ENCODE assay signal across 9 cellular contexts in the genomic region with DNA sequence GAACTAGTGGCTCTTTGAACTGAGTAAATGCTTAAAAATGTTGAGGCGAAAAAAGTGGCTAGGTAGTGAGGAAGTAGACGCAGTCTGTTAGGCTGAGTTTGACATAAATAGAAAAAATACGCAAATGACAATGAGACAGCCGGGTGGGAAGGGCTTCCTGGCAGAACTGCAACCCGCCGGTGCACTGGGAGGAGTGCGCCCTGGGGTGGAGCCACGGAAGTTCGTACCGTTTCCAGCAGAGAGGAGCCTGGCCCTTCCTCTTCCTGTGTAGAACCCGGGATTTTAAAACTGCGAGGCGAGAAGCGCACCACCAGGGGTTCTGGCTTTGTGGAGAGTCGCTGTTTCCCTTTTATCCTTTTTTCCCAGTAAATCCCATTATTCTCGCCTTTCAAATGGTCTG.
A peak's percentile ranks its signal among the peaks of the same experiment; 100 is the strongest.
DNase-seq lines count a peak whose midpoint lies in the region; ATAC-seq and TF ChIP-seq lines count a peak whose summit lies in the region.
"Had no signal": no experiment of that assay in that cellular context is flagged by ENCODE, and none has a peak within 500 bp of the region (broad histone marks: within the 10 kb centered on the region; RNA-seq: fewer than 3 reads in every experiment).

No MANE protein-coding gene starts in this region.

- intact Hi-C loops in PC-9 (cut with micrococcal nuclease; ENCODE audit: unreplicated experiment) = no loop called here
- intact Hi-C loops in tibial artery (cut with DNase I; ENCODE audit: low total_unique reads) = no loop called here

- peak; percentile 80 for ATAC-seq in GM18498 (IDR thresholded peaks at IDR 0.05; ENCODE audit: unreplicated experiment)

- peaks cover 15 to 18% of the 10 kb centered on the region in 2 experiments for H3K4me1 Mint-ChIP-seq in H9

- H2AFZ ChIP-seq in H9 (ENCODE audit: low read length) = peak overlapping the region; percentile 3
- peak overlapping the region; percentile 72; the same call in 1 of the 2 replicates for H2AFZ ChIP-seq in PC-9

- no peak overlapping the region for H4K91ac ChIP-seq in H9 (ENCODE audit: insufficient read length, low read depth, low read length)

- no peak overlapping the region for H3K14ac ChIP-seq in H9 (ENCODE audit: insufficient read depth, low read length)

- no peak overlapping the region for H3K4ac ChIP-seq in H9 (ENCODE audit: low read depth, low read length)

- no TSS peak for BruUV-seq in PC-9 (replicated peaks; lab: Mats Ljungman, UMichigan)

- POLR2A ChIA-PET in PC-9 (lab: Charles Lee; ENCODE audit: unreplicated experiment) = no interaction called here

- H3K4me1 ChIP-seq in H9 (ENCODE audit: insufficient read depth, low read length) (no peaks in the 10 kb centered on the region), PC-9 (replicated peaks; ENCODE audit: insufficient read depth) (0 out of 2 replicates have a peak, but pooled peaks cover 8% of the 10 kb centered on the region), tibial artery (no peaks in the 10 kb centered on the region)
- H3K4me1 ChIP-seq: lower lobe of right lung had no signal

- H3K27ac ChIP-seq in H9 (ENCODE audit: insufficient read length, low read depth, low read length) (no peak overlapping the region), PC-9 (no peak overlapping the region), tibial artery (no peak overlapping the region)
- H3K27ac ChIP-seq: lower lobe of right lung had no signal

- H3F3A ChIP-seq in PC-9 (ENCODE audit: insufficient read depth, low read depth) = no peaks in the 10 kb centered on the region

- no peak overlapping the region for H3K9ac ChIP-seq in H9 (ENCODE audit: extremely low read depth, insufficient read length, low read length)

- H3K9me3 ChIP-seq in H9 (ENCODE audit: control insufficient read depth, low read depth, low read length) = no peaks in the 10 kb centered on the region
- H3K9me3 ChIP-seq in PC-9 (ENCODE audit: insufficient read depth, low read depth) = no peaks in the 10 kb centered on the region; the same call in 1 of the 2 replicates
- no peaks in the 10 kb centered on the region for H3K9me3 ChIP-seq in tibial artery
- H3K9me3 ChIP-seq: lower lobe of right lung had no signal

- H3K23me2 ChIP-seq in H9 (ENCODE audit: insufficient read length, low read depth, low read length, poor library complexity, severe bottlenecking) = no peaks in the 10 kb centered on the region

- no peaks in the 10 kb centered on the region for H3K27me3 Mint-ChIP-seq in H9 (ENCODE audit: low read depth)

- H4K20me1 ChIP-seq in H9 (ENCODE audit: control insufficient read depth, insufficient read depth, insufficient read length) (no peaks in the 10 kb centered on the region), PC-9 (ENCODE audit: insufficient read depth) (no peaks in the 10 kb centered on the region)

- no peak overlapping the region for H4K5ac ChIP-seq in H9 (ENCODE audit: insufficient read length, low read depth, low read length)

- no peak overlapping the region for H3K56ac ChIP-seq in H9 (ENCODE audit: insufficient read length, low read depth, low read length)

- no peak overlapping the region for H2BK20ac ChIP-seq in H9 (ENCODE audit: low read depth, low read length, poor library complexity, severe bottlenecking)

- no peak overlapping the region for H3T11ph ChIP-seq in H9 (ENCODE audit: low read length)

- H3K79me2 ChIP-seq in H9 (ENCODE audit: insufficient read depth, low read length) = no peaks in the 10 kb centered on the region
- no peaks in the 10 kb centered on the region for H3K79me2 ChIP-seq in PC-9 (ENCODE audit: low read depth)

- no peak overlapping the region for H3K18ac ChIP-seq in H9 (ENCODE audit: insufficient read length, low read depth, low read length)

- peak; percentile 43; the same call in 1 of the 3 replicates for TF ChIP-seq CTCF in H9 (conservative IDR thresholded peaks at IDR 0.05)
- TF ChIP-seq CTCF in PC-9 (conservative IDR thresholded peaks at IDR 0.05) = no peak
- no peak for TF ChIP-seq CTCF in tibial artery (IDR thresholded peaks at IDR 0.05)

- H2BK120ac ChIP-seq in H9 (ENCODE audit: low read depth, low read length, poor library complexity, severe bottlenecking) = no peak overlapping the region

- H3K27me3 ChIP-seq in H9 (ENCODE audit: insufficient read depth, low read length) = no peaks in the 10 kb centered on the region
- H3K27me3 ChIP-seq in PC-9 (ENCODE audit: insufficient read depth, low read depth) = no peaks in the 10 kb centered on the region
- H3K27me3 ChIP-seq in tibial artery = no peaks in the 10 kb centered on the region

- no peaks in the 10 kb centered on the region for H3K79me1 ChIP-seq in H9 (ENCODE audit: insufficient read depth, low read depth, low read length, poor library complexity, severe bottlenecking)

- H3K9me3 Mint-ChIP-seq in H9 = no peaks in the 10 kb centered on the region

- H2BK12ac ChIP-seq in H9 (ENCODE audit: insufficient read length, low read depth, low read length) = no peak overlapping the region

- no peak overlapping the region for H2BK5ac ChIP-seq in H9 (ENCODE audit: insufficient read length, low read length)

- H3K4me3 Mint-ChIP-seq in H9 = peak overlapping the region in 1 of 2 experiments; percentile 35; a peak in 2 of 5 replicates

- CTCF ChIA-PET in PC-9 (lab: Charles Lee) = interaction anchor here (0.6 to 0.7 kb wide), 2 partner anchors 24 to 240 kb away, joined by 3 read pairs; no protein-coding TSS in a partner anchor

- no peak overlapping the region for H2AK5ac ChIP-seq in H9 (ENCODE audit: insufficient read length, low read length)

- peak; percentile 66 for DNase-seq in H9
- DNase-seq in PC-9 = peak in 1 of 2 experiments; percentile 67
- peak; percentile 24 for DNase-seq in iPS-NIHi11 (ENCODE audit: low spot score)
- DNase-seq in NCI-H1105 treated with DMSO at 0.1 percent for 48 hours (lab: John Stamatoyannopoulos, UW) = no peak
- no peak for DNase-seq in tibial artery
- no peak for DNase-seq in SW480 (ENCODE audit: low spot score)
- no peak for DNase-seq in UCSD-AML1 (lab: John Stamatoyannopoulos, UW; ENCODE audit: unreplicated experiment)
- DNase-seq: lower lobe of right lung had no signal

- H2BK15ac ChIP-seq in H9 (ENCODE audit: low read depth, low read length) = no peak overlapping the region

- no peaks in the 10 kb centered on the region for H3K36me3 Mint-ChIP-seq in H9 (ENCODE audit: insufficient read depth in 1 of 3, low read depth in 3 of 3)

- H3K4me2 ChIP-seq in H9 (ENCODE audit: insufficient read depth, insufficient read length, low read length) (peak overlapping the region; percentile 22), PC-9 (peak overlapping the region; percentile 67)

- no peaks in the 10 kb centered on the region for H3K9me2 ChIP-seq in PC-9 (ENCODE audit: insufficient read depth)

- no peak overlapping the region for H3K23ac ChIP-seq in H9 (ENCODE audit: insufficient read length, low read depth, low read length)

- WGBS in H9 (ENCODE audit: extremely low coverage, insufficient read length, low lambda C conversion rate) = no CpG with 5 or more reads among the region's 16 CpGs

- peak overlapping the region; percentile 20 to 52 (median 41); a peak in 3 of 7 replicates for H3K27ac Mint-ChIP-seq in H9

- no peak overlapping the region for H4K8ac ChIP-seq in H9 (replicated peaks; ENCODE audit: insufficient read length, low read depth, low read length)

- H3K4me3 ChIP-seq in PC-9 (peak overlapping the region; percentile 46; the same call in 1 of the 2 replicates), tibial artery (no peak overlapping the region)
- H3K4me3 ChIP-seq: lower lobe of right lung had no signal

- H3K36me3 ChIP-seq in PC-9 (ENCODE audit: low read depth) (no peaks in the 10 kb centered on the region), tibial artery (no peaks in the 10 kb centered on the region)
- H3K36me3 ChIP-seq: lower lobe of right lung had no signal

Comparison
In these comparisons a context has a peak if more than half of its experiments do, and no peak if none do; other contexts are left out.
1. DNase-seq: peak in H9 (single experiment) and iPS-NIHi11 (single experiment); none in NCI-H1105 treated with DMSO at 0.1 percent for 48 hours (single experiment), tibial artery (0 of 2), SW480 (single experiment) and UCSD-AML1 (single experiment).